In the genomic region with DNA sequence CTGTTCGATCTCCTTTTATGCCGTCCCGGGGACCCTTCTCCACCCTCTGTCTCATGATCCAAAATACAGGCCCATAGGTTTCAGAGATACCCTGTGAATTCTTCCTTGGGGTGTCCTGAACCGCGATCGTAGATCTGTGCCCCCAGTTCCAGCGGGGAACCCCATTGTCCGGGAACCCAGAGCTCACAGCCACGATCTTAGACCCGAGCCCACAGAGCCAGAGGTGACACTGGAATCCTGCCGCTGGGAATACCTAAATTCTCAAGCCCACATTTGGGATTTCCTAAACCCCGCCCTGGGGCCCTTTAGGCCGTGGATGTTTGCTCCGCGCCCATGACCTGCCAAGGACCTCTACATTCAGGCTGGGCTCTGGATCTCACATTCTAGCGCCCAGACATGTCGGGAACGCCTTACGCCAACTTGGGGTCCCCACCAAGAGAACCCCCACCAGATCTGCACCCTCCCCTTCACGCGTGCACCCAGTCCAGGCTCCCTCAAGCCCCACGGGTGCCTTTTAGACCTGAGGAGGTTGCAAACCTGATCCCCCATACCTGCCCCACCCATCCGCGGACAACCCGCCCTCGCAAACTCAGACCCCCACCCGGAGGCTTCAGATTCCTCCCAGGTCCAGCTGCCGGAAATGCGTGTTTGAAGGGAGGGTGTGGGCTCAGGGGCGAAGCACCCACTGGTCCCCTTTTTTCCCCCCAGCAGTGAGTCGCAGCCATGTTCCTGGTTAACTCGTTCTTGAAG, we compare ENCODE assay signal across 9 cellular contexts. TPM values are rescaled to one million over a fixed set of nuclear protein-coding genes. Genes with fewer than 3 reads are reported as not detected.
DNase-seq lines count a peak whose midpoint lies in the region; TF ChIP-seq lines count a peak whose summit lies in the region.
"Had no signal": no experiment of that assay in that cellular context is flagged by ENCODE, and none has a peak within 500 bp of the region (broad histone marks: within the 10 kb centered on the region; RNA-seq: fewer than 3 reads in every experiment).

No MANE protein-coding gene starts in this region.

- peak overlapping the region; percentile 99 for H3K4me3 ChIP-seq in HFF-Myc (replicated peaks; ENCODE audit: low read depth, low read length)

- DNase-seq in ELF-1 (ENCODE audit: low read depth, low spot score) (peak; percentile 72), HFF-Myc (ENCODE audit: extremely low read depth, low read depth) (no peak), NCI-H510A (lab: John Stamatoyannopoulos, UW) (peak; percentile 55), erythroblast (lab: John Stamatoyannopoulos, UW) (peak; percentile 76 to 77), mucosa of gallbladder (ENCODE audit: low spot score) (peak; percentile 32), superior temporal gyrus (ENCODE audit: extremely low spot score) (peak; percentile 46), GOT3 (lab: John Stamatoyannopoulos, UW) (no peak)
- peak; percentile 7 to 33 (median 20) for DNase-seq in activated CD8-positive, alpha-beta memory T cell treated with anti-CD3 and anti-CD28 coated beads for 48 hours (ENCODE audit: low read depth in 2 of 3, low spot score in 2 of 3)

- no peak for TF ChIP-seq CTCF in HFF-Myc (IDR thresholded peaks at IDR 0.05; ENCODE audit: low read depth, low read length, missing control alignments)

- peak; percentile 39 for TF ChIP-seq POLR2A in erythroblast (IDR thresholded peaks at IDR 0.05; ENCODE audit: low read length)

RNA-seq across cellular contexts. Expression of gene CAPNS1, which starts 0.6 kb away (rescaled TPM):
- 584 TPM for total RNA-seq in mucosa of gallbladder

RNA-seq across cellular contexts. Expression of gene COX7A1, which starts 11.8 kb away (rescaled TPM):
- total RNA-seq in mucosa of gallbladder, result 55.7 TPM

RNA-seq across cellular contexts. Expression of gene TBCB, which starts 25.2 kb away (rescaled TPM):
- 132 TPM for total RNA-seq in mucosa of gallbladder

RNA-seq across cellular contexts. Expression of gene POLR2I, which starts 25.8 kb away (rescaled TPM):
- 74.5 TPM for total RNA-seq in mucosa of gallbladder

RNA-seq across cellular contexts. Expression of gene OVOL3, which starts 29.5 kb away (rescaled TPM):
- not detected for total RNA-seq in mucosa of gallbladder
- total RNA-seq: glomerular endothelial cell had no signal

Comparison
In these comparisons a context has a peak if more than half of its experiments do, and no peak if none do; other contexts are left out.
1. DNase-seq: peak in ELF-1 (single experiment), NCI-H510A (single experiment), activated CD8-positive, alpha-beta memory T cell treated with anti-CD3 and anti-CD28 coated beads for 48 hours (3 of 3), erythroblast (2 of 2), mucosa of gallbladder (single experiment) and superior temporal gyrus (single experiment); none in HFF-Myc (single experiment) and GOT3 (single experiment).